ENCODE assay signal across 1 cellular context in genomic region chr15:65312400-65312916, GRCh38.
TF ChIP-seq lines count a peak whose summit lies in the region.

No MANE protein-coding gene starts in this region.

TF ChIP-seq in HepG2, 621 proteins besides CTCF, POLR2A, EP300 and RAD21 (continues in another document):
- TF ChIP-seq ZNF318 (CRISPR knock-in tag; IDR thresholded peaks at IDR 0.05), result no peak
- no peak for TF ChIP-seq ZBTB43 (CRISPR knock-in tag; conservative IDR thresholded peaks at IDR 0.05)
- no peak for TF ChIP-seq ZNF598 (CRISPR knock-in tag; IDR thresholded peaks at IDR 0.05; ENCODE audit: borderline replicate concordance)
- TF ChIP-seq ARID5B (CRISPR knock-in tag; IDR thresholded peaks at IDR 0.05), result peak; percentile 75
- no peak for TF ChIP-seq ETS1 (CRISPR knock-in tag; IDR thresholded peaks at IDR 0.05)
- no peak for TF ChIP-seq TRAFD1 (CRISPR knock-in tag; IDR thresholded peaks at IDR 0.05; ENCODE audit: borderline replicate concordance)
- no peak for TF ChIP-seq GTF2F1 (IDR thresholded peaks at IDR 0.05; ENCODE audit: low read length)
- TF ChIP-seq NCOR1 (IDR thresholded peaks at IDR 0.05; ENCODE audit: borderline replicate concordance, low read length), result peak; percentile 100
- TF ChIP-seq ZNF572 (CRISPR knock-in tag; IDR thresholded peaks at IDR 0.05), result no peak
- no peak for TF ChIP-seq ZBED4 (CRISPR knock-in tag; IDR thresholded peaks at IDR 0.05; ENCODE audit: borderline replicate concordance)
- TF ChIP-seq FOSL2 (CRISPR knock-in tag; IDR thresholded peaks at IDR 0.05), result no peak
- TF ChIP-seq ZNF737 (CRISPR knock-in tag; IDR thresholded peaks at IDR 0.05; ENCODE audit: borderline replicate concordance), result no peak
- TF ChIP-seq NFE2L1 (CRISPR knock-in tag; IDR thresholded peaks at IDR 0.05; ENCODE audit: borderline replicate concordance), result no peak
- no peak for TF ChIP-seq THAP7 (CRISPR knock-in tag; IDR thresholded peaks at IDR 0.05)
- TF ChIP-seq PHB2 (IDR thresholded peaks at IDR 0.05; ENCODE audit: partially characterized antibody), result no peak
- TF ChIP-seq HNF4G (IDR thresholded peaks at IDR 0.05; ENCODE audit: borderline replicate concordance, low read depth, low read length), result peak; percentile 61; the same call in 1 of the 2 replicates
- TF ChIP-seq HNF4G (CRISPR knock-in tag; IDR thresholded peaks at IDR 0.05; ENCODE audit: borderline replicate concordance, low read depth), result no peak
- no peak for TF ChIP-seq IKZF1 (IDR thresholded peaks at IDR 0.05)
- no peak for TF ChIP-seq ZNF792 (CRISPR knock-in tag; IDR thresholded peaks at IDR 0.05)
- no peak for TF ChIP-seq CCAR2 (optimal IDR thresholded peaks at IDR 0.05; ENCODE audit: low read depth, low read length)
- no peak for TF ChIP-seq ARID3A (IDR thresholded peaks at IDR 0.05; ENCODE audit: low read depth, low read length)
- TF ChIP-seq MBD4 (IDR thresholded peaks at IDR 0.05; ENCODE audit: borderline replicate concordance, low read length), result no peak
- no peak for TF ChIP-seq THAP8 (CRISPR knock-in tag; IDR thresholded peaks at IDR 0.05; ENCODE audit: borderline replicate concordance)
- TF ChIP-seq ZNF616 (CRISPR knock-in tag; IDR thresholded peaks at IDR 0.05; ENCODE audit: low read depth), result no peak
- TF ChIP-seq SATB2 (CRISPR knock-in tag; IDR thresholded peaks at IDR 0.05), result no peak
- no peak for TF ChIP-seq GMEB1 (CRISPR knock-in tag; IDR thresholded peaks at IDR 0.05; ENCODE audit: borderline replicate concordance)
